In the genomic region with DNA sequence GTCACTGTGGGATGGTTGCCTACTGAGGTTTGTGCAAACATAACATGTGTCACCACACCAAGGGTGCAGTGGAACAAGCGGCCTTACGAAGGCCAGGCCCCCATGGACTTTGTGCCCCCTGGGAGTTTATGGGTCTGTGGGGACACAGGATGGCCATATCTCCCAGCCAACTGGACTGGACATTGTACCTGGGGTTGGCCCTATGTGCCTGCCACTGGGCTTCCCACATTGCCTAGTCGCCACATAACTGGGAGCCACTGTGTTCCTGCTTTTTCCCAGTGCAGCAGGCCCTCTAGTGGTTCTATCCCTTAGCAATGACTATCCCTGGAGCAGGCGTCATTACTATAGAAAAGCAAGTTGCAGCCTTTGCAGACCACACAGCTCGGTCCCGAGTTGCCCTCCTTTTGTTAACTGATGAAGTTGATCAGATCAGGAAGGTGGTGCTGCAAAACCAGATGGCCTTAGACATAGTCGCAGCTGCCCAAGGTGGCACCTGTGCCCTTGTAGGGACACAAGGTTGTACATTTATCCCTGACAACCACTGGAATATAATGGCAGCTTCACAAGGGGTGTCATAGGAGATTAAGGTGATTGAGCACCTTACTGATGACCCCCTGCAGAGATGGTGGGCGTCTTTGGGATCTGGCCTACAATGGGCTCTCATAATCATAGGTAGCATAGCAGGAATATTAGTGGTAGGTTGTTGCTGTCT, we compare ENCODE assay signal across 9 cellular contexts. TPM values are rescaled to one million over a fixed set of nuclear protein-coding genes. Genes with fewer than 3 reads are reported as not detected.
DNase-seq lines count a peak whose midpoint lies in the region; ATAC-seq, FAIRE-seq and TF ChIP-seq lines count a peak whose summit lies in the region.
"Had no signal": no experiment of that assay in that cellular context is flagged by ENCODE, and none has a peak within 500 bp of the region (broad histone marks: within the 10 kb centered on the region; RNA-seq: fewer than 3 reads in every experiment).

No MANE protein-coding gene starts in this region.

- no peak for TF ChIP-seq EP300 in A549 (IDR thresholded peaks at IDR 0.05)
- TF ChIP-seq EP300 in SK-N-SH (IDR thresholded peaks at IDR 0.05; ENCODE audit: borderline replicate concordance in 1 of 2, low read depth in 1 of 2, low read length in 1 of 2) = no peak

- POLR2A ChIA-PET in A549 (lab: Yijun Ruan, JAX) = interaction anchor here (1.1 to 1.3 kb wide), 2 partner anchors 137 to 145 kb away, joined by 3 to 4 read pairs; a partner anchor contains a TSS
- POLR2A ChIA-PET in SK-N-SH (lab: Yijun Ruan, JAX) = no interaction called here
- POLR2A ChIA-PET in activated CD4-positive, alpha-beta T cell treated with anti-CD3 and anti-CD28 coated beads for 36 hours (lab: Charles Lee) = interaction anchor here (0.7 to 1.4 kb wide), 2 partner anchors 86 to 136 kb away, joined by 3 to 5 read pairs; no protein-coding TSS in a partner anchor

- H3K4me2 ChIP-seq in A549 (no peak overlapping the region), SK-N-SH (no peak overlapping the region)

- intact Hi-C loops in activated CD4-positive, alpha-beta T cell treated with anti-CD3 and anti-CD28 coated beads for 36 hours (cut with DNase I, micrococcal nuclease) = no loop called here
- intact Hi-C loops in activated T-helper 1 cell treated with anti-CD3 and anti-CD28 coated beads, Interleukin-12 subunit alpha, Interleukin-12 subunit beta, Interleukin-2, Interleukin-4 antibody, amounts not matched to agents 30 ng/mL and 10 ng/mL and 1 ng/mL, durations not matched to agents 14 hours and 24 hours and 36 hours (cut with micrococcal nuclease) = loop anchor here (5.0 kb wide), 1 partner anchor 251 kb away; no protein-coding TSS in a partner anchor

- H3K4me3 ChIP-seq in A549 (no peak overlapping the region), SK-N-SH (ENCODE audit: low read depth in 2 of 2, low read length in 1 of 2) (peak overlapping the region in 1 of 2 experiments; percentile 5; a peak in 1 of 4 replicates)

- TF ChIP-seq RAD21 in A549 (conservative IDR thresholded peaks at IDR 0.05 in 1 of 2, IDR thresholded peaks at IDR 0.05 in 1 of 2) (peak; percentile 61 to 73), SK-N-SH (IDR thresholded peaks at IDR 0.05; ENCODE audit: low read length) (peak; percentile 71)

- H3K27ac Mint-ChIP-seq in activated CD4-positive, alpha-beta T cell treated with anti-CD3 and anti-CD28 coated beads for 36 hours = no peak overlapping the region
- no peak overlapping the region for H3K27ac Mint-ChIP-seq in activated T-helper 1 cell treated with anti-CD3 and anti-CD28 coated beads, Interleukin-12 subunit alpha, Interleukin-12 subunit beta, Interleukin-2, Interleukin-4 antibody, amounts not matched to agents 30 ng/mL and 10 ng/mL and 1 ng/mL, durations not matched to agents 14 hours and 24 hours and 36 hours

- no peaks in the 10 kb centered on the region for H3K27me3 Mint-ChIP-seq in activated CD4-positive, alpha-beta T cell treated with anti-CD3 and anti-CD28 coated beads for 36 hours
- no peaks in the 10 kb centered on the region for H3K27me3 Mint-ChIP-seq in activated T-helper 1 cell treated with anti-CD3 and anti-CD28 coated beads, Interleukin-12 subunit alpha, Interleukin-12 subunit beta, Interleukin-2, Interleukin-4 antibody, amounts not matched to agents 30 ng/mL and 10 ng/mL and 1 ng/mL, durations not matched to agents 14 hours and 24 hours and 36 hours (ENCODE audit: insufficient read depth)

- WGBS in A549 (ENCODE audit: missing lambda C conversion rate) = 29% methylated on average over 8 of the region's 8 CpGs
- 17% methylated on average over 6 of the region's 8 CpGs for WGBS in SK-N-SH (ENCODE audit: low lambda C conversion rate)

- no peak overlapping the region for H3K4me3 Mint-ChIP-seq in activated CD4-positive, alpha-beta T cell treated with anti-CD3 and anti-CD28 coated beads for 36 hours
- H3K4me3 Mint-ChIP-seq in activated T-helper 1 cell treated with anti-CD3 and anti-CD28 coated beads, Interleukin-12 subunit alpha, Interleukin-12 subunit beta, Interleukin-2, Interleukin-4 antibody, amounts not matched to agents 30 ng/mL and 10 ng/mL and 1 ng/mL, durations not matched to agents 14 hours and 24 hours and 36 hours = no peak overlapping the region

- no peak for FAIRE-seq in A549 (lab: Jason Lieb, UNC)

- H3K27ac ChIP-seq in A549 (no peak overlapping the region), SK-N-SH (ENCODE audit: low read depth in 2 of 2, low read length in 1 of 2) (no peak overlapping the region)

- TF ChIP-seq CTCF in A549 (IDR thresholded peaks at IDR 0.05) (peak; percentile 49), GM12873 (IDR thresholded peaks at IDR 0.05; ENCODE audit: insufficient read depth, low read depth, low read length, missing control alignments) (peak; percentile 60), SK-N-SH (IDR thresholded peaks at IDR 0.05) (peak; percentile 62)

- CTCF ChIA-PET in A549 (lab: Yijun Ruan, JAX) (interaction anchor here (0.6 to 7.1 kb wide), 12 partner anchors 9 to 752 kb away, joined by 3 to 67 read pairs (median 4); a partner anchor contains a TSS), SK-N-SH (lab: Yijun Ruan, JAX) (interaction anchor here (0.6 to 4.9 kb wide), 6 partner anchors 10 to 277 kb away, joined by 3 to 70 read pairs (median 6); a partner anchor contains a TSS)
- CTCF ChIA-PET in activated CD4-positive, alpha-beta T cell treated with anti-CD3 and anti-CD28 coated beads for 36 hours (lab: Charles Lee) = interaction anchor here (0.5 to 5.0 kb wide), 4 partner anchors 85 to 280 kb away, joined by 3 to 61 read pairs (median 3); no protein-coding TSS in a partner anchor

- no peaks in the 10 kb centered on the region for H3K27me3 ChIP-seq in SK-N-SH (ENCODE audit: insufficient read depth)

- H3K79me2 ChIP-seq in SK-N-SH (ENCODE audit: insufficient read depth) = no peaks in the 10 kb centered on the region

- H3F3A ChIP-seq in SK-N-SH (replicated peaks; ENCODE audit: insufficient read depth) = peaks cover 9% of the 10 kb centered on the region

- H2AFZ ChIP-seq in SK-N-SH (ENCODE audit: low read depth) = no peak overlapping the region

- no peaks in the 10 kb centered on the region for H3K36me3 ChIP-seq in SK-N-SH (replicated peaks in 1 of 2; ENCODE audit: control insufficient read depth in 1 of 2, insufficient read depth in 2 of 2, low read length in 1 of 2)

- TF ChIP-seq POLR2A in A549 (IDR thresholded peaks at IDR 0.05; ENCODE audit: low read length) = no peak

- H3K9ac ChIP-seq in SK-N-SH = no peak overlapping the region

- no peaks in the 10 kb centered on the region for H3K9me3 Mint-ChIP-seq in activated CD4-positive, alpha-beta T cell treated with anti-CD3 and anti-CD28 coated beads for 36 hours (ENCODE audit: low read depth)
- H3K9me3 Mint-ChIP-seq in activated T-helper 1 cell treated with anti-CD3 and anti-CD28 coated beads, Interleukin-12 subunit alpha, Interleukin-12 subunit beta, Interleukin-2, Interleukin-4 antibody, amounts not matched to agents 30 ng/mL and 10 ng/mL and 1 ng/mL, durations not matched to agents 14 hours and 24 hours and 36 hours = no peaks in the 10 kb centered on the region

- peaks cover 12% of the 10 kb centered on the region for H3K4me1 ChIP-seq in A549
- peaks cover 0 to 4% of the 10 kb centered on the region in 2 experiments; a peak in 1 of 4 replicates for H3K4me1 ChIP-seq in SK-N-SH (ENCODE audit: control insufficient read depth in 1 of 2, insufficient read depth in 2 of 2, low read depth in 1 of 2, low read length in 1 of 2)

- H3K9me3 ChIP-seq in A549 (no peaks in the 10 kb centered on the region), SK-N-SH (no peaks in the 10 kb centered on the region)

- DNase-seq in A549 (ENCODE audit: low read depth in 1 of 2, low spot score in 1 of 2) = peak; percentile 44 to 61
- peak; percentile 34 for DNase-seq in SK-N-SH
- peak; percentile 2 to 8 for DNase-seq in hippocampal formation (lab: John Stamatoyannopoulos, UW)
- DNase-seq in NAMALWA (ENCODE audit: low spot score) = no peak
- DNase-seq in activated CD4-positive, alpha-beta T cell treated with anti-CD3 and anti-CD28 coated beads for 36 hours = no peak
- DNase-seq in activated T-helper 1 cell treated with anti-CD3 and anti-CD28 coated beads, Interleukin-12 subunit alpha, Interleukin-12 subunit beta, Interleukin-2, Interleukin-4 antibody, amounts not matched to agents 30 ng/mL and 10 ng/mL and 1 ng/mL, durations not matched to agents 14 hours and 24 hours and 36 hours (ENCODE audit: low spot score) = no peak
- no peak for DNase-seq in activated T-cell treated with anti-CD3 and anti-CD28 coated beads, Interleukin-2, amount 50 U/mL, for 48 hours
- DNase-seq: activated gamma-delta T cell treated with Interleukin-2 at 50 U/mL for 16 hours had no signal

- H3K4me1 Mint-ChIP-seq in activated CD4-positive, alpha-beta T cell treated with anti-CD3 and anti-CD28 coated beads for 36 hours = peaks cover 3% of the 10 kb centered on the region
- H3K4me1 Mint-ChIP-seq in activated T-helper 1 cell treated with anti-CD3 and anti-CD28 coated beads, Interleukin-12 subunit alpha, Interleukin-12 subunit beta, Interleukin-2, Interleukin-4 antibody, amounts not matched to agents 30 ng/mL and 10 ng/mL and 1 ng/mL, durations not matched to agents 14 hours and 24 hours and 36 hours (ENCODE audit: low read depth) = no peaks in the 10 kb centered on the region

- no peaks in the 10 kb centered on the region for H3K9me2 ChIP-seq in SK-N-SH

- H3K36me3 Mint-ChIP-seq in activated CD4-positive, alpha-beta T cell treated with anti-CD3 and anti-CD28 coated beads for 36 hours (ENCODE audit: low read depth) = no peaks in the 10 kb centered on the region
- H3K36me3 Mint-ChIP-seq in activated T-helper 1 cell treated with anti-CD3 and anti-CD28 coated beads, Interleukin-12 subunit alpha, Interleukin-12 subunit beta, Interleukin-2, Interleukin-4 antibody, amounts not matched to agents 30 ng/mL and 10 ng/mL and 1 ng/mL, durations not matched to agents 14 hours and 24 hours and 36 hours (ENCODE audit: low read depth) = no peaks in the 10 kb centered on the region

- peak; percentile 37 to 63; a peak in 3 of 6 replicates for ATAC-seq in A549
- no peak for ATAC-seq in activated CD4-positive, alpha-beta T cell treated with anti-CD3 and anti-CD28 coated beads for 36 hours

- no peaks in the 10 kb centered on the region for H4K20me1 ChIP-seq in SK-N-SH (ENCODE audit: insufficient read depth)

RNA-seq across cellular contexts. Expression of a gene that starts 15.2 kb away (rescaled TPM):
- not detected in 2 replicates for polyA plus RNA-seq in A549 (2011; rRNA removed)
- polyA plus RNA-seq in A549 (2012; cell fraction: cytosol; rRNA removed) = not detected in 2 replicates
- polyA plus RNA-seq in A549 (2012; cell fraction: nucleus; rRNA removed) = not detected in 2 replicates
- not detected in 3 replicates for polyA plus RNA-seq in A549 (2017; fragmentation: RNase III; extraction: RNeasy Plus Mini Kit Qiagen cat#74134 plus additional on column Dnase treatment)
- polyA minus RNA-seq in A549 (2011; rRNA and poly(A)+ RNA removed) = not detected in 2 replicates
- polyA plus RNA-seq in SK-N-SH (2012; rRNA removed) = not detected in 2 replicates
- not detected in 2 replicates for polyA plus RNA-seq in SK-N-SH (2012; cell fraction: cytosol; rRNA removed)
- not detected in 2 replicates for polyA plus RNA-seq in SK-N-SH (2012; cell fraction: nucleus; rRNA removed)
- total RNA-seq in activated CD4-positive, alpha-beta T cell treated with anti-CD3 and anti-CD28 coated beads for 36 hours = not detected
- not detected in 2 replicates for total RNA-seq in activated T-helper 1 cell treated with anti-CD3 and anti-CD28 coated beads, Interleukin-12 subunit alpha, Interleukin-12 subunit beta, Interleukin-2, Interleukin-4 antibody, amounts not matched to agents 30 ng/mL and 10 ng/mL and 1 ng/mL, durations not matched to agents 14 hours and 24 hours and 36 hours

RNA-seq across cellular contexts. Expression of a gene that starts 18.5 kb away (rescaled TPM):
- polyA plus RNA-seq in A549 (2011; rRNA removed) (not detected in 2 replicates), A549 (2017; fragmentation: RNase III; extraction: RNeasy Plus Mini Kit Qiagen cat#74134 plus additional on column Dnase treatment) (not detected in 3 replicates), SK-N-SH (2012; rRNA removed) (not detected in 2 replicates)
- not detected in 2 replicates for polyA plus RNA-seq in A549 (2012; cell fraction: cytosol; rRNA removed)
- polyA plus RNA-seq in A549 (2012; cell fraction: nucleus; rRNA removed) = not detected in 2 replicates
- not detected in 2 replicates for polyA minus RNA-seq in A549 (2011; rRNA and poly(A)+ RNA removed)
- polyA plus RNA-seq in SK-N-SH (2012; cell fraction: cytosol; rRNA removed) = not detected in 2 replicates
- not detected in 2 replicates for polyA plus RNA-seq in SK-N-SH (2012; cell fraction: nucleus; rRNA removed)
- not detected for total RNA-seq in activated CD4-positive, alpha-beta T cell treated with anti-CD3 and anti-CD28 coated beads for 36 hours
- not detected in 2 replicates for total RNA-seq in activated T-helper 1 cell treated with anti-CD3 and anti-CD28 coated beads, Interleukin-12 subunit alpha, Interleukin-12 subunit beta, Interleukin-2, Interleukin-4 antibody, amounts not matched to agents 30 ng/mL and 10 ng/mL and 1 ng/mL, durations not matched to agents 14 hours and 24 hours and 36 hours

RNA-seq across cellular contexts. Expression of a gene that starts 35.1 kb away (rescaled TPM):
- polyA plus RNA-seq in A549 (2011; rRNA removed) = not detected in 2 replicates
- polyA plus RNA-seq in A549 (2012; cell fraction: cytosol; rRNA removed) = not detected in 2 replicates
- not detected in 2 replicates for polyA plus RNA-seq in A549 (2012; cell fraction: nucleus; rRNA removed)
- not detected in 3 replicates for polyA plus RNA-seq in A549 (2017; fragmentation: RNase III; extraction: RNeasy Plus Mini Kit Qiagen cat#74134 plus additional on column Dnase treatment)
- polyA minus RNA-seq in A549 (2011; rRNA and poly(A)+ RNA removed) = not detected in 2 replicates
- not detected in 2 replicates for polyA plus RNA-seq in SK-N-SH (2012; rRNA removed)
- polyA plus RNA-seq in SK-N-SH (2012; cell fraction: cytosol; rRNA removed) = not detected in 2 replicates
- not detected in 2 replicates for polyA plus RNA-seq in SK-N-SH (2012; cell fraction: nucleus; rRNA removed)
- total RNA-seq in activated CD4-positive, alpha-beta T cell treated with anti-CD3 and anti-CD28 coated beads for 36 hours = not detected
- not detected in 2 replicates for total RNA-seq in activated T-helper 1 cell treated with anti-CD3 and anti-CD28 coated beads, Interleukin-12 subunit alpha, Interleukin-12 subunit beta, Interleukin-2, Interleukin-4 antibody, amounts not matched to agents 30 ng/mL and 10 ng/mL and 1 ng/mL, durations not matched to agents 14 hours and 24 hours and 36 hours

RNA-seq across cellular contexts. Expression of a gene that starts 45.5 kb away (rescaled TPM):
- polyA plus RNA-seq in A549 (2011; rRNA removed) (not detected in 2 replicates), A549 (2017; fragmentation: RNase III; extraction: RNeasy Plus Mini Kit Qiagen cat#74134 plus additional on column Dnase treatment) (not detected in 3 replicates), SK-N-SH (2012; rRNA removed) (not detected in 2 replicates)
- not detected in 2 replicates for polyA plus RNA-seq in A549 (2012; cell fraction: cytosol; rRNA removed)
- polyA plus RNA-seq in A549 (2012; cell fraction: nucleus; rRNA removed) = not detected in 2 replicates
- not detected in 2 replicates for polyA minus RNA-seq in A549 (2011; rRNA and poly(A)+ RNA removed)
- not detected in 2 replicates for polyA plus RNA-seq in SK-N-SH (2012; cell fraction: cytosol; rRNA removed)
- not detected in 2 replicates for polyA plus RNA-seq in SK-N-SH (2012; cell fraction: nucleus; rRNA removed)
- total RNA-seq in activated CD4-positive, alpha-beta T cell treated with anti-CD3 and anti-CD28 coated beads for 36 hours = not detected
- not detected in 2 replicates for total RNA-seq in activated T-helper 1 cell treated with anti-CD3 and anti-CD28 coated beads, Interleukin-12 subunit alpha, Interleukin-12 subunit beta, Interleukin-2, Interleukin-4 antibody, amounts not matched to agents 30 ng/mL and 10 ng/mL and 1 ng/mL, durations not matched to agents 14 hours and 24 hours and 36 hours

Comparison
In these comparisons a context has a peak if more than half of its experiments do, and no peak if none do; other contexts are left out.
1. DNase-seq: peak in A549 (2 of 2), SK-N-SH (single experiment) and hippocampal formation (2 of 2); none in NAMALWA (single experiment), activated CD4-positive, alpha-beta T cell treated with anti-CD3 and anti-CD28 coated beads for 36 hours (single experiment), activated T-helper 1 cell treated with anti-CD3 and anti-CD28 coated beads, Interleukin-12 subunit alpha, Interleukin-12 subunit beta, Interleukin-2, Interleukin-4 antibody, amounts not matched to agents 30 ng/mL and 10 ng/mL and 1 ng/mL, durations not matched to agents 14 hours and 24 hours and 36 hours (single experiment) and activated T-cell treated with anti-CD3 and anti-CD28 coated beads, Interleukin-2, amount 50 U/mL, for 48 hours (0 of 2).
2. Peak in every context shown above with its lines, with median percentiles within 50 percentile points of each other: CTCF ChIP-seq.